23 cellular contexts compared by ENCODE assay signal in the genomic region with DNA sequence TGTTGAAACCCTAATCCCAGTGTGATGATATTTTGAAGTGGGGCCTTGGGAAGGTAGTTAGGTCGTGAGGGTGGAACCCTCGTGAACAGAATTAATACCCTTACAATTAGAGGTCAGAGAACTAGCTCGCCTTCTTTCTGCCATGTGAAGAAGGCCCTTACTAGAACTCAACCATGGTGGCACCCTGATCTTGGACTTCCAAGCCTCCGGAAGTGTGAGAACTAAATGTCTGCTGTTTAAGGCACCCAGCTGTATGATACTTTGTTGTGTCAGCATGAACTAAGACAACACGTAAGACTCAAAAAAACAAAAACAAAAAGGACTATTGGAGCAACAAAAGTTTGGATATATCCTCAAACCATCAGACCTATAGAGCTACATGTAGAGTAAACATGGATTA. TPM values are rescaled to one million over a fixed set of nuclear protein-coding genes. Genes with fewer than 3 reads are reported as not detected.
A peak's percentile ranks its signal among the peaks of the same experiment; 100 is the strongest.
DNase-seq lines count a peak whose midpoint lies in the region; ATAC-seq, FAIRE-seq and TF ChIP-seq lines count a peak whose summit lies in the region.
"Had no signal": no experiment of that assay in that cellular context is flagged by ENCODE, and none has a peak within 500 bp of the region (broad histone marks: within the 10 kb centered on the region; RNA-seq: fewer than 3 reads in every experiment).

No MANE protein-coding gene starts in this region.

- peaks cover 3% of the 10 kb centered on the region for H3K36me3 Mint-ChIP-seq in astrocyte (ENCODE audit: low read depth, unreplicated experiment)

- TF ChIP-seq EP300 in HepG2 (IDR thresholded peaks at IDR 0.05; ENCODE audit: low read depth in 2 of 2, low read length in 2 of 2) (no peak), HepG2 (CRISPR knock-in tag; IDR thresholded peaks at IDR 0.05; ENCODE audit: borderline replicate concordance) (no peak)

- H3K4me3 Mint-ChIP-seq in astrocyte (ENCODE audit: unreplicated experiment) = no peak overlapping the region
- H3K4me3 Mint-ChIP-seq: IgD-negative memory B cell had no signal

- H3K27ac ChIP-seq in HepG2 (ENCODE audit: extremely low read length, insufficient read depth, low read length) (no peak overlapping the region), right lobe of liver (no peak overlapping the region), astrocyte (ENCODE audit: low read depth, low read length) (no peak overlapping the region)
- H3K27ac ChIP-seq: SJCRH30 had no signal

- H3K9me3 ChIP-seq in HepG2 (ENCODE audit: low read length) (no peaks in the 10 kb centered on the region), right lobe of liver (no peaks in the 10 kb centered on the region), astrocyte (ENCODE audit: insufficient read depth, low read depth, low read length) (no peaks in the 10 kb centered on the region)
- H3K9me3 ChIP-seq: BE2C, Caco-2, SJCRH30 had no signal

- ATAC-seq in HepG2 (no peak), right lobe of liver (no peak)

- H3K4me1 ChIP-seq in HepG2 (ENCODE audit: insufficient read depth, low read length) (no peaks in the 10 kb centered on the region), right lobe of liver (no peaks in the 10 kb centered on the region), astrocyte (ENCODE audit: insufficient read depth, low read length) (no peaks in the 10 kb centered on the region)
- H3K4me1 ChIP-seq: BE2C, Caco-2 had no signal

- H3K79me2 ChIP-seq in HepG2 (ENCODE audit: insufficient read depth, low read length) = peaks cover 28% of the 10 kb centered on the region
- peaks cover 42% of the 10 kb centered on the region for H3K79me2 ChIP-seq in astrocyte (ENCODE audit: insufficient read depth, low read length)

- in situ Hi-C loops in HepG2 (cut with HindIII; ENCODE audit: extremely low pct_ligation_motif_present, low pct_unique_long_range_greater_than_20kb) = no loop called here

- H2AFZ ChIP-seq in HepG2 (ENCODE audit: low read length) = no peak overlapping the region
- no peak overlapping the region for H2AFZ ChIP-seq in astrocyte (ENCODE audit: low read depth, low read length)

- peak overlapping the region; percentile 1 for H3K27ac Mint-ChIP-seq in astrocyte (ENCODE audit: unreplicated experiment)

- H3K36me3 ChIP-seq in HepG2 (replicated peaks in 1 of 2; ENCODE audit: control insufficient read depth in 1 of 2, insufficient read depth in 2 of 2, low read length in 2 of 2) = peaks cover 17 to 69% of the 10 kb centered on the region in 2 experiments
- H3K36me3 ChIP-seq in right lobe of liver = peaks cover 0 to 53% (median 12%) of the 10 kb centered on the region in 4 donors
- peaks cover 17% of the 10 kb centered on the region for H3K36me3 ChIP-seq in astrocyte (ENCODE audit: insufficient read depth, low read length)

- no peak for TF ChIP-seq CTCF in HepG2 (CRISPR knock-in tag; IDR thresholded peaks at IDR 0.05)
- no peak for TF ChIP-seq CTCF in right lobe of liver (IDR thresholded peaks at IDR 0.05)
- TF ChIP-seq CTCF in astrocyte (IDR thresholded peaks at IDR 0.05; ENCODE audit: insufficient read depth, low read depth, low read length) = no peak

- no peak for TF ChIP-seq RAD21 in HepG2 (CRISPR knock-in tag; IDR thresholded peaks at IDR 0.05)

- H4K20me1 ChIP-seq in HepG2 (ENCODE audit: insufficient read depth, low read length) (peaks cover 50% of the 10 kb centered on the region), astrocyte (ENCODE audit: insufficient read depth, low read length) (peaks cover 23% of the 10 kb centered on the region)

- H3K9me3 Mint-ChIP-seq in astrocyte (ENCODE audit: unreplicated experiment) = no peaks in the 10 kb centered on the region
- H3K9me3 Mint-ChIP-seq: IgD-negative memory B cell had no signal

- no peaks in the 10 kb centered on the region for H3K27me3 Mint-ChIP-seq in astrocyte (ENCODE audit: low read depth, unreplicated experiment)
- H3K27me3 Mint-ChIP-seq: IgD-negative memory B cell had no signal

- H3K4me2 ChIP-seq in HepG2 (ENCODE audit: low read depth, low read length) = no peak overlapping the region
- no peak overlapping the region for H3K4me2 ChIP-seq in astrocyte (ENCODE audit: low read length)

- DNase-seq in HepG2 (ENCODE audit: low spot score) = no peak
- no peak for DNase-seq in right lobe of liver
- no peak for DNase-seq in HTR-8/SVneo (ENCODE audit: insufficient read length, low spot score)
- no peak for DNase-seq in astrocyte (ENCODE audit: low read depth)
- DNase-seq in DMS 273 (lab: John Stamatoyannopoulos, UW; ENCODE audit: unreplicated experiment) = no peak
- DNase-seq in HT-29 (ENCODE audit: low spot score) = no peak
- DNase-seq in SIG-M5 (lab: John Stamatoyannopoulos, UW) = no peak
- DNase-seq: BE2C; Caco-2; DMS153; GOT3; HCEC 1CT; NCI-H1105; NCI-H146; NCI-H2029; NCI-H2227 treated with DMSO at 0.1 percent for 48 hours; NCI-H510A; NCI-H774; NK-92 treated with Interleukin-12 subunit alpha and Interleukin-12 subunit beta, amount 100 ng/mL, for 24 hours; SJCRH30 had no signal

- intact Hi-C loops in HepG2 (cut with micrococcal nuclease; ENCODE audit: unreplicated experiment) = no loop called here
- intact Hi-C loops in right lobe of liver (cut with DNase I) = no loop called here

- no peak for TF ChIP-seq POLR2A in HepG2 (IDR thresholded peaks at IDR 0.05; ENCODE audit: insufficient read depth in 1 of 2, low read depth in 2 of 2, low read length in 2 of 2)
- TF ChIP-seq POLR2A in right lobe of liver (IDR thresholded peaks at IDR 0.05) = no peak

- BruUV-seq in HepG2 (replicated peaks; lab: Mats Ljungman, UMichigan) = no TSS peak

- WGBS in HepG2 (ENCODE audit: low lambda C conversion rate) = 100% methylated on average over 5 of the region's 5 CpGs
- 94% methylated on average over 5 of the region's 5 CpGs for WGBS in right lobe of liver (ENCODE audit: insufficient coverage, low coverage, low lambda C conversion rate, missing lambda C conversion rate)

- POLR2A ChIA-PET in HepG2 (lab: Yijun Ruan, JAX) = interaction anchor here (1.2 kb wide), 1 partner anchor 95 kb away, joined by 3 read pairs; no protein-coding TSS in a partner anchor

- CTCF ChIA-PET in HepG2 (lab: Yijun Ruan, JAX; ENCODE audit: low intra/inter-chr PET ratio, low total read pairs) = no interaction called here

- no peak overlapping the region for H3K4me3 ChIP-seq in HepG2 (replicated peaks in 1 of 3; ENCODE audit: insufficient read depth in 1 of 3, low read depth in 2 of 3, low read length in 3 of 3)
- no peak overlapping the region for H3K4me3 ChIP-seq in right lobe of liver
- no peak overlapping the region for H3K4me3 ChIP-seq in astrocyte (ENCODE audit: insufficient read depth, low read depth, low read length)
- H3K4me3 ChIP-seq: SJCRH30 had no signal

- H3K4me1 Mint-ChIP-seq in astrocyte (ENCODE audit: low read depth, unreplicated experiment) = peaks cover 7% of the 10 kb centered on the region

- FAIRE-seq in HepG2 (lab: Jason Lieb, UNC) = no peak
- peak; percentile 83 for FAIRE-seq in HTR-8/SVneo (lab: Jason Lieb, UNC)
- FAIRE-seq in astrocyte (lab: Jason Lieb, UNC) = no peak
- FAIRE-seq: G401.6, GM18507 had no signal

- H3K27me3 ChIP-seq in HepG2 (ENCODE audit: control insufficient read depth in 1 of 2, insufficient read depth in 2 of 2, low read length in 2 of 2) (no peaks in the 10 kb centered on the region), right lobe of liver (no peaks in the 10 kb centered on the region), astrocyte (ENCODE audit: insufficient read depth, low read length) (no peaks in the 10 kb centered on the region)
- H3K27me3 ChIP-seq: BE2C, SJCRH30 had no signal

- no peak overlapping the region for H3K9ac ChIP-seq in HepG2 (ENCODE audit: insufficient read depth, low read depth, low read length)
- no peak overlapping the region for H3K9ac ChIP-seq in astrocyte (ENCODE audit: low read length)

RNA-seq across cellular contexts. Expression of a gene that starts 52.0 kb away (rescaled TPM):
- total RNA-seq in HepG2 (2016; rRNA removed; fragmentation: Illumina TruSeq; extraction: Trizol) (265 and 365 TPM in 2 replicates), right lobe of liver (100 to 1,000 TPM; 173 to 557 (median 229) TPM), astrocyte (218 and 234 TPM in 2 replicates)
- total RNA-seq in HepG2 (2016; cell fraction: cytosol; rRNA removed; fragmentation: Illumina TruSeq; extraction: Trizol; ENCODE audit: low read depth) = 106 and 111 TPM in 2 replicates
- total RNA-seq in HepG2 (2016; cell fraction: insoluble cytoplasmic fraction; rRNA removed; fragmentation: Illumina TruSeq; extraction: Trizol) = 253 and 367 TPM in 2 replicates
- total RNA-seq in HepG2 (2016; cell fraction: membrane; rRNA removed; fragmentation: Illumina TruSeq; extraction: Trizol) = 267 and 271 TPM in 2 replicates
- total RNA-seq in HepG2 (2016; cell fraction: nucleus; rRNA removed; fragmentation: Illumina TruSeq; extraction: Trizol) = 271 and 302 TPM in 2 replicates
- polyA plus RNA-seq in HepG2 (2011; rRNA removed) = 2,108 and 2,761 TPM in 2 replicates
- 1,026 and 1,553 TPM in 2 replicates for polyA plus RNA-seq in HepG2 (2011; cell fraction: cytosol; rRNA removed)
- 209 and 224 TPM in 2 replicates for polyA plus RNA-seq in HepG2 (2011; cell fraction: nucleus; rRNA removed)
- polyA plus RNA-seq in HepG2 (2012) = 787 and 938 TPM in 2 replicates
- 159 and 182 TPM in 2 replicates for polyA plus RNA-seq in HepG2 (2016; cell fraction: cytosol; fragmentation: Illumina TruSeq; extraction: Trizol; ENCODE audit: low read depth)
- 316 and 330 TPM in 2 replicates for polyA plus RNA-seq in HepG2 (2016; cell fraction: insoluble cytoplasmic fraction; fragmentation: Illumina TruSeq; extraction: Trizol; ENCODE audit: low read depth)
- polyA plus RNA-seq in HepG2 (2016; cell fraction: membrane; fragmentation: Illumina TruSeq; extraction: Trizol; ENCODE audit: low read depth) = 230 and 256 TPM in 2 replicates
- 368 and 391 TPM in 2 replicates for polyA plus RNA-seq in HepG2 (2016; cell fraction: nucleus; fragmentation: Illumina TruSeq; extraction: Trizol; ENCODE audit: insufficient read depth, low read depth)
- 117 and 454 TPM in 2 replicates for polyA minus RNA-seq in HepG2 (2011; rRNA and poly(A)+ RNA removed; ENCODE audit: low replicate concordance)
- 1,086 and 1,277 TPM in 2 replicates for polyA minus RNA-seq in HepG2 (2011; cell fraction: cytosol; rRNA and poly(A)+ RNA removed)
- polyA minus RNA-seq in HepG2 (2011; cell fraction: nucleus; rRNA and poly(A)+ RNA removed) = 441 and 760 TPM in 2 replicates
- total RNA-seq in HT-29 (2014; rRNA removed; shearing (Covaris generic)) = 152 and 161 TPM in 2 replicates

RNA-seq across cellular contexts. Expression of a gene that starts 53.6 kb away (rescaled TPM):
- total RNA-seq in HepG2 (2016; rRNA removed; fragmentation: Illumina TruSeq; extraction: Trizol) (61.7 and 83.2 TPM in 2 replicates), right lobe of liver (10 to 100 TPM; 20.2 to 26.6 (median 25.3) TPM), astrocyte (69.9 and 72.0 TPM in 2 replicates)
- total RNA-seq in HepG2 (2016; cell fraction: cytosol; rRNA removed; fragmentation: Illumina TruSeq; extraction: Trizol; ENCODE audit: low read depth) = 25.1 and 31.7 TPM in 2 replicates
- total RNA-seq in HepG2 (2016; cell fraction: insoluble cytoplasmic fraction; rRNA removed; fragmentation: Illumina TruSeq; extraction: Trizol) = 61.7 and 79.4 TPM in 2 replicates
- 42.0 and 43.8 TPM in 2 replicates for total RNA-seq in HepG2 (2016; cell fraction: membrane; rRNA removed; fragmentation: Illumina TruSeq; extraction: Trizol)
- 77.0 and 77.1 TPM in 2 replicates for total RNA-seq in HepG2 (2016; cell fraction: nucleus; rRNA removed; fragmentation: Illumina TruSeq; extraction: Trizol)
- polyA plus RNA-seq in HepG2 (2011; rRNA removed) = 59.2 and 62.2 TPM in 2 replicates
- polyA plus RNA-seq in HepG2 (2011; cell fraction: cytosol; rRNA removed) = 27.3 and 42.8 TPM in 2 replicates
- polyA plus RNA-seq in HepG2 (2011; cell fraction: nucleus; rRNA removed) = 60.1 and 69.2 TPM in 2 replicates
- polyA plus RNA-seq in HepG2 (2012) = 35.9 and 38.7 TPM in 2 replicates
- 7.7 and 9.4 TPM in 2 replicates for polyA plus RNA-seq in HepG2 (2016; cell fraction: cytosol; fragmentation: Illumina TruSeq; extraction: Trizol; ENCODE audit: low read depth)
- polyA plus RNA-seq in HepG2 (2016; cell fraction: insoluble cytoplasmic fraction; fragmentation: Illumina TruSeq; extraction: Trizol; ENCODE audit: low read depth) = 58.0 and 61.2 TPM in 2 replicates
- polyA plus RNA-seq in HepG2 (2016; cell fraction: membrane; fragmentation: Illumina TruSeq; extraction: Trizol; ENCODE audit: low read depth) = 16.9 and 19.1 TPM in 2 replicates
- polyA plus RNA-seq in HepG2 (2016; cell fraction: nucleus; fragmentation: Illumina TruSeq; extraction: Trizol; ENCODE audit: insufficient read depth, low read depth) = 60.1 and 64.2 TPM in 2 replicates
- 26.8 and 53.5 TPM in 2 replicates for polyA minus RNA-seq in HepG2 (2011; rRNA and poly(A)+ RNA removed; ENCODE audit: low replicate concordance)
- 26.7 and 30.0 TPM in 2 replicates for polyA minus RNA-seq in HepG2 (2011; cell fraction: cytosol; rRNA and poly(A)+ RNA removed)
- polyA minus RNA-seq in HepG2 (2011; cell fraction: nucleus; rRNA and poly(A)+ RNA removed) = 152 and 170 TPM in 2 replicates
- total RNA-seq in HT-29 (2014; rRNA removed; shearing (Covaris generic)) = 14.8 and 16.1 TPM in 2 replicates
